ENCODE assay signal across 21 cellular contexts in genomic region chr6:140155727-140156126, GRCh38.
DNase-seq lines count a peak whose midpoint lies in the region; ATAC-seq, FAIRE-seq and TF ChIP-seq lines count a peak whose summit lies in the region.
"Had no signal": no experiment of that assay in that cellular context is flagged by ENCODE, and none has a peak within 500 bp of the region (broad histone marks: within the 10 kb centered on the region; RNA-seq: fewer than 3 reads in every experiment).

No MANE protein-coding gene starts in this region.

- H4K5ac ChIP-seq in IMR-90 (ENCODE audit: low read depth, low read length) = no peak overlapping the region

- H3K9me3 Mint-ChIP-seq in Caco-2 (ENCODE audit: unreplicated experiment) = no peaks in the 10 kb centered on the region
- H3K9me3 Mint-ChIP-seq: CD8-positive, alpha-beta T cell had no signal

- H2AK5ac ChIP-seq in IMR-90 (ENCODE audit: low read depth, low read length) = no peak overlapping the region

- BruUV-seq in IMR-90 (replicated peaks; lab: Mats Ljungman, UMichigan) (no TSS peak), K562 (replicated peaks; lab: Mats Ljungman, UMichigan) (no TSS peak), Caco-2 (replicated peaks; lab: Mats Ljungman, UMichigan) (no TSS peak)

- H3K56ac ChIP-seq in IMR-90 (ENCODE audit: extremely low read depth, insufficient read depth, low read length) = no peak overlapping the region

- DNase-seq in A549 (ENCODE audit: low read depth in 1 of 2, low spot score in 1 of 2) = no peak
- no peak for DNase-seq in IMR-90
- no peak for DNase-seq in K562 (ENCODE audit: extremely low read depth in 1 of 4, low spot score in 3 of 4)
- DNase-seq in ecto neural progenitor cell (ENCODE audit: low spot score) = no peak
- no peak for DNase-seq in Caco-2
- DNase-seq in SJCRH30 = no peak
- DNase-seq: CD4-positive, CD25-positive, alpha-beta regulatory T cell; CD8-positive, alpha-beta T cell; DMS 273 treated with DMSO at 0.1 percent for 48 hours; DMS79; GF-D8; HFFc6 had no signal

- H3K27ac ChIP-seq in A549 (no peak overlapping the region), IMR-90 (ENCODE audit: insufficient read depth, low read length) (no peak overlapping the region), K562 (ENCODE audit: extremely low read depth, low read depth, low read length) (no peak overlapping the region), SJCRH30 (no peak overlapping the region)
- H3K27ac ChIP-seq: BLaER1, C4-2B had no signal

- no peaks in the 10 kb centered on the region for H3K36me3 ChIP-seq in IMR-90 (ENCODE audit: control insufficient read depth, insufficient read depth, low read length)
- peaks cover 54% of the 10 kb centered on the region for H3K36me3 ChIP-seq in K562 (ENCODE audit: control insufficient read depth, insufficient read depth, low read length)
- no peaks in the 10 kb centered on the region for H3K36me3 ChIP-seq in Caco-2 (ENCODE audit: control insufficient read depth, insufficient read depth, low read length)
- H3K36me3 ChIP-seq in SJCRH30 = no peaks in the 10 kb centered on the region
- H3K36me3 ChIP-seq: BLaER1, HAP-1 had no signal

- no peak for TF ChIP-seq EP300 in A549 (IDR thresholded peaks at IDR 0.05)
- TF ChIP-seq EP300 in K562 (IDR thresholded peaks at IDR 0.05; ENCODE audit: low read length) = no peak

- no peak overlapping the region for H4K8ac ChIP-seq in IMR-90 (ENCODE audit: low read depth in 2 of 2, low read length in 2 of 2)

- POLR2A ChIA-PET in A549 (lab: Yijun Ruan, JAX) (no interaction called here), IMR-90 (lab: Charles Lee; ENCODE audit: unreplicated experiment) (no interaction called here), K562 (lab: Yijun Ruan, JAX) (interaction anchor here (1.1 kb wide), 1 partner anchor 11 kb away, joined by 3 read pairs; no protein-coding TSS in a partner anchor), Caco-2 (lab: Charles Lee) (no interaction called here)

- dilution Hi-C loops in IMR-90 (cut with HindIII; ENCODE audit: low sequenced_read_pairs, unreplicated experiment) = no loop called here

- no peak overlapping the region for H3K23ac ChIP-seq in IMR-90 (ENCODE audit: low read depth, low read length)

- H3K14ac ChIP-seq in IMR-90 (replicated peaks; ENCODE audit: low read depth, low read length) = no peak overlapping the region

- no peak overlapping the region for H2BK120ac ChIP-seq in IMR-90 (ENCODE audit: low read depth, low read length)

- H4K20me1 ChIP-seq in IMR-90 (ENCODE audit: insufficient read depth, low read length) (no peaks in the 10 kb centered on the region), K562 (replicated peaks; ENCODE audit: control insufficient read depth, insufficient read depth, low read length) (no peaks in the 10 kb centered on the region)
- H4K20me1 ChIP-seq: BLaER1 had no signal

- no peaks in the 10 kb centered on the region for H3K36me3 Mint-ChIP-seq in Caco-2 (ENCODE audit: insufficient read depth, unreplicated experiment)
- H3K36me3 Mint-ChIP-seq: CD4-positive, CD25-positive, alpha-beta regulatory T cell; CD8-positive, alpha-beta T cell had no signal

- H3K4me2 ChIP-seq in A549 (no peak overlapping the region), IMR-90 (ENCODE audit: low read depth, low read length) (no peak overlapping the region), K562 (ENCODE audit: insufficient read depth, low read length) (no peak overlapping the region)
- H3K4me2 ChIP-seq: BLaER1, GM23338 had no signal

- H2BK20ac ChIP-seq in IMR-90 (ENCODE audit: low read depth, low read length) = no peak overlapping the region

- in situ Hi-C loops in IMR-90 (cut with MboI; ENCODE audit: low sequenced_read_pairs) (no loop called here), K562 (cut with MboI) (no loop called here)

- H3K4me1 Mint-ChIP-seq in Caco-2 (ENCODE audit: low read depth, unreplicated experiment) = no peaks in the 10 kb centered on the region
- H3K4me1 Mint-ChIP-seq: B cell; CD4-positive, CD25-positive, alpha-beta regulatory T cell; GM23338 had no signal

- H3K9ac ChIP-seq in IMR-90 (ENCODE audit: low read depth, low read length) = no peak overlapping the region
- no peak overlapping the region for H3K9ac ChIP-seq in K562 (ENCODE audit: insufficient read depth in 1 of 2, low read depth in 2 of 2, low read length in 2 of 2)
- H3K9ac ChIP-seq: BLaER1 had no signal

- no peak overlapping the region for H3K4ac ChIP-seq in IMR-90 (ENCODE audit: low read depth, low read length)

- H2BK15ac ChIP-seq in IMR-90 (ENCODE audit: low read depth, low read length) = no peak overlapping the region

- H2BK5ac ChIP-seq in IMR-90 (ENCODE audit: low read depth, low read length, poor library complexity, severe bottlenecking) = no peak overlapping the region

- H3K79me2 ChIP-seq in K562 (ENCODE audit: control insufficient read depth, insufficient read depth, low read length) = peaks cover 100% of the 10 kb centered on the region

- H3K4me1 ChIP-seq in A549 (no peaks in the 10 kb centered on the region), IMR-90 (ENCODE audit: control insufficient read depth, insufficient read depth, low read length) (no peaks in the 10 kb centered on the region), K562 (replicated peaks in 1 of 2; ENCODE audit: control insufficient read depth in 2 of 2, insufficient read depth in 2 of 2, low read length in 2 of 2) (no peaks in the 10 kb centered on the region), Caco-2 (no peaks in the 10 kb centered on the region), SJCRH30 (no peaks in the 10 kb centered on the region)
- H3K4me1 ChIP-seq: BLaER1 had no signal

- intact Hi-C loops in IMR-90 (cut with micrococcal nuclease) = no loop called here
- intact Hi-C loops in K562 (cut with micrococcal nuclease) = no loop called here
- intact Hi-C loops in Caco-2 (cut with micrococcal nuclease; ENCODE audit: unreplicated experiment) = no loop called here

- no peak overlapping the region for H4K91ac ChIP-seq in IMR-90 (ENCODE audit: insufficient read depth, low read depth, low read length)

- H3K9me1 ChIP-seq in IMR-90 (ENCODE audit: insufficient read depth, low read length) (no peaks in the 10 kb centered on the region), K562 (ENCODE audit: control insufficient read depth, insufficient read depth, low read length) (no peaks in the 10 kb centered on the region)

- no peaks in the 10 kb centered on the region for H3K79me1 ChIP-seq in IMR-90 (ENCODE audit: low read depth in 1 of 2, low read length in 2 of 2)

- H3K4me3 ChIP-seq in A549 (no peak overlapping the region), IMR-90 (ENCODE audit: insufficient read depth, low read depth, low read length) (no peak overlapping the region), K562 (no peak overlapping the region), Caco-2 (ENCODE audit: low read depth, low read length) (no peak overlapping the region), SJCRH30 (no peak overlapping the region)
- H3K4me3 ChIP-seq: BLaER1, GM23338, HAP-1 had no signal

- no peak overlapping the region for H2AK9ac ChIP-seq in IMR-90 (replicated peaks; ENCODE audit: low read depth, low read length, poor library complexity)

- H3K9me3 ChIP-seq in A549 (no peaks in the 10 kb centered on the region), IMR-90 (ENCODE audit: control insufficient read depth, insufficient read depth, low read length) (no peaks in the 10 kb centered on the region; the same call in none of the 2 replicates), K562 (replicated peaks; ENCODE audit: control insufficient read depth, insufficient read depth, low read depth, low read length) (peaks cover 9% of the 10 kb centered on the region), Caco-2 (no peaks in the 10 kb centered on the region), SJCRH30 (replicated peaks) (no peaks in the 10 kb centered on the region; the same call in 1 of the 2 replicates)
- H3K9me3 ChIP-seq: BLaER1, HAP-1 had no signal

- H3K27me3 Mint-ChIP-seq in Caco-2 (ENCODE audit: insufficient read depth, unreplicated experiment) = no peaks in the 10 kb centered on the region
- H3K27me3 Mint-ChIP-seq: B cell had no signal

- H2AFZ ChIP-seq in IMR-90 (replicated peaks; ENCODE audit: low read length, poor library complexity) (no peak overlapping the region), K562 (ENCODE audit: low read depth, low read length) (no peak overlapping the region)
- H2AFZ ChIP-seq: GM23338 had no signal

- TF ChIP-seq POLR2A in A549 (IDR thresholded peaks at IDR 0.05; ENCODE audit: low read length) = no peak
- no peak for TF ChIP-seq POLR2A in IMR-90 (IDR thresholded peaks at IDR 0.05; ENCODE audit: low read depth, low read length)
- TF ChIP-seq POLR2A in K562 (conservative IDR thresholded peaks at IDR 0.05) = no peak

- CTCF ChIA-PET in A549 (lab: Yijun Ruan, JAX) = no interaction called here
- CTCF ChIA-PET in IMR-90 (lab: Yijun Ruan, JAX) = no interaction called here
- CTCF ChIA-PET in K562 (lab: Yijun Ruan, JAX; ENCODE audit: low intra/inter-chr PET ratio) = no interaction called here
- CTCF ChIA-PET in Caco-2 (lab: Charles Lee) = no interaction called here

- TF ChIP-seq RAD21 in A549 (conservative IDR thresholded peaks at IDR 0.05 in 1 of 2, IDR thresholded peaks at IDR 0.05 in 1 of 2) (no peak), IMR-90 (IDR thresholded peaks at IDR 0.05; ENCODE audit: low read length) (no peak), K562 (CRISPR knock-in tag; conservative IDR thresholded peaks at IDR 0.05 in 1 of 2, IDR thresholded peaks at IDR 0.05 in 1 of 2) (no peak)

- no peak for TF ChIP-seq CTCF in A549 (IDR thresholded peaks at IDR 0.05)
- no peak for TF ChIP-seq CTCF in IMR-90 (conservative IDR thresholded peaks at IDR 0.05; ENCODE audit: low read depth, low read length)
- no peak for TF ChIP-seq CTCF in K562 (IDR thresholded peaks at IDR 0.05 in 2 of 3, conservative IDR thresholded peaks at IDR 0.05 in 1 of 3; ENCODE audit: insufficient read depth in 2 of 3, low read depth in 1 of 3, low read length in 3 of 3)
- TF ChIP-seq CTCF in Caco-2 (IDR thresholded peaks at IDR 0.05; ENCODE audit: insufficient read depth in 1 of 2, low read depth in 1 of 2, low read length in 1 of 2, severe bottlenecking in 1 of 2, unreplicated experiment in 1 of 2) = no peak

- H3K27me3 ChIP-seq in IMR-90 (ENCODE audit: control insufficient read depth, insufficient read depth, low read length) (no peaks in the 10 kb centered on the region), K562 (ENCODE audit: control insufficient read depth in 2 of 2, insufficient read depth in 2 of 2, low read length in 2 of 2) (no peaks in the 10 kb centered on the region), Caco-2 (replicated peaks; ENCODE audit: control insufficient read depth, insufficient read depth, low read length) (no peaks in the 10 kb centered on the region), SJCRH30 (no peaks in the 10 kb centered on the region)
- H3K27me3 ChIP-seq: BLaER1 had no signal

- H3K18ac ChIP-seq in IMR-90 (ENCODE audit: low read depth, low read length) = no peak overlapping the region

- H3K4me3 Mint-ChIP-seq in Caco-2 (ENCODE audit: unreplicated experiment) = no peak overlapping the region
- H3K4me3 Mint-ChIP-seq: B cell; CD4-positive, CD25-positive, alpha-beta regulatory T cell; CD8-positive, alpha-beta T cell; GM23338; HFFc6 had no signal

- no peak overlapping the region for H3K27ac Mint-ChIP-seq in Caco-2 (ENCODE audit: unreplicated experiment)
- H3K27ac Mint-ChIP-seq: B cell; CD4-positive, CD25-positive, alpha-beta regulatory T cell; CD8-positive, alpha-beta T cell; GM23338; HFFc6 had no signal

- FAIRE-seq in A549 (lab: Jason Lieb, UNC) (no peak), K562 (lab: Jason Lieb, UNC) (no peak)
- FAIRE-seq: D721Med, GM12891, GM18507, H54 had no signal

- no peak for ATAC-seq in A549
- no peak for ATAC-seq in IMR-90 (ENCODE audit: low read depth)
- ATAC-seq in K562 = no peak
- ATAC-seq: CD8-positive, alpha-beta T cell; GM23338 had no signal

Comparison
In these comparisons a context has a peak if more than half of its experiments do, and no peak if none do; other contexts are left out.
1. Of the 35 proteins assayed by ChIP-seq in both K562 and A549: peak only in K562: none; only in A549: none; in both: MAFK; in neither: 34.